1 cellular context compared by ENCODE assay signal in the genomic region with DNA sequence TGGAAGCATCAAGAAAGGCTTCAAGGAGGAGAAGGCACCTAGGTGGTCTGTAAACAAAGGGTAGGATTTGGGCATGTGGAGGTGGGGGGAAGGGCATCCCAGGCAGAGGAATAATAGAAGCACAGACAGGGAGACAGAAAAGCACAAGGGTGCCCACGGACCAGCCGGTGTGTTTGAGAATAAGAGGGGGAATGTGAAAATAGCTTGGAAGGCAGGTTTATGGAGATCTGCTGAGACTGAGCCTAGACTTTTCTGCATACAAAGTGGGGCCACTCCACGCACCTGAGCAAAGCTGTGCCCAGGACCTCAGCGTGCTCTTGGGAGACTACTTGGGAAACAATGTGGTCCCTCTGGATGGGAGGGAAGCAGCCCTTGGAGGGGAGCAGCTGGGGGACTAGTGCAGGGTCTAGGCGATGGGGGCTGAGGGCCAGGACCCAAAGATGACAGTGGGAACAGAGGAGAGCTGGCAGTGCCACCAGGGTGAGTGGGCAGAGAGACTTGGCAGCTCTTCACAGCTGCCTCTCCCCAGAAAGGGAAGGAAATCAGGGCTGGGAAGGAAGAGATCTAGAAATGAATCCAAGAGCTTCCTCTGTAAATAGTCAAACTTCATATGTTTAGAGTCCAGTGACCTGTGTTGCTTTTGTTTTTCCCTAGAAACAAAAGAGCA.
TF ChIP-seq lines count a peak whose summit lies in the region.

No MANE protein-coding gene starts in this region.

TF ChIP-seq in GM23338, 12 proteins besides CTCF, POLR2A, EP300 and RAD21 (continued from another document):
- TF ChIP-seq ZNF462 (CRISPR knock-in tag; IDR thresholded peaks at IDR 0.05) (no peak), JUNB (IDR thresholded peaks at IDR 0.05; ENCODE audit: unreplicated experiment) (no peak), ZNF114 (CRISPR knock-in tag; IDR thresholded peaks at IDR 0.05) (no peak)
